ENCODE assay signal across 34 cellular contexts in the genomic region with DNA sequence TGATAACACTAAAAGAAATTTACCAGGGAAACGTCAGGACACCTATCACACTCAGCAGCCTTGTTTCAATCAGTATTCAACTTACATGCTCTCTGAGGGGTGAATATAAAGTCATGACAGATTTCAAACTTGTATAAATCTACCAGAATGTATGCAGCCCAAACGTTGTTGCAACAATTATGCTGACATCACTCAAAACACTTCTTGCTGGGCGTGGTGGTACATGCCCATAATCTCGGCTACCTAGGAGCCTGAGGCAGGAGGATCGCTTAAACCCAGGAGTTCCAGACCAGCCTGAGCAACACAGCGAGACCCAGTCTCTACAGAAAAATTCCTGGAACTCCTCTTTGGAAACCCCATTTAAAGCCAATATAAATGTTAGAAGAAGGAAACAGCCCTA.
"Had no signal": no experiment of that assay in that cellular context is flagged by ENCODE, and none has a peak within 500 bp of the region (broad histone marks: within the 10 kb centered on the region; RNA-seq: fewer than 3 reads in every experiment).

No MANE protein-coding gene starts in this region.

- H3K4me2 ChIP-seq: SK-N-SH had no signal

- H3K4me3 Mint-ChIP-seq: activated CD4-positive, alpha-beta T cell treated with anti-CD3 and anti-CD28 coated beads for 36 hours; activated CD4-positive, alpha-beta T cell treated with anti-CD3 and anti-CD28 coated beads, Interleukin-2, amount 10 ng/mL, durations not matched to agents 7 days and 5 days; activated CD8-positive, alpha-beta T cell treated with anti-CD3 and anti-CD28 coated beads, Interleukin-2, amount 10 ng/mL, durations not matched to agents 7 days and 5 days; activated naive CD4-positive, alpha-beta T cell treated with anti-CD3 and anti-CD28 coated beads, Interleukin-2, amount 50 U/mL, for 24 hours; activated naive CD8-positive, alpha-beta T cell treated with anti-CD3 and anti-CD28 coated beads, Interleukin-2, amount 10 ng/mL, durations not matched to agents 7 days and 5 days; activated T-cell treated with anti-CD3 and anti-CD28 coated beads, Interleukin-2, amount 50 U/mL, for 24 hours; T-helper 1 cell treated with Interleukin-12 subunit alpha and Interleukin-12 subunit beta and Interleukin-4 antibody, amounts not matched to agents 30 μg/mL and 1 μg/mL, for 36 hours; T-helper 2 cell treated with Interferon-gamma antibody and Interleukin-4, amounts not matched to agents 5 μg/mL and 100 μg/mL, for 36 hours had no signal

- H3K36me3 Mint-ChIP-seq: activated naive CD4-positive, alpha-beta T cell treated with anti-CD3 and anti-CD28 coated beads, Interleukin-2, amount 50 U/mL, for 24 hours; activated naive CD8-positive, alpha-beta T cell treated with anti-CD3 and anti-CD28 coated beads, Interleukin-2, amount 10 ng/mL, durations not matched to agents 7 days and 5 days had no signal

- ATAC-seq: activated CD4-positive, alpha-beta T cell treated with anti-CD3 and anti-CD28 coated beads for 36 hours; activated CD8-positive, alpha-beta T cell treated with anti-CD3 and anti-CD28 coated beads, Interleukin-2, amount 10 ng/mL, durations not matched to agents 7 days and 5 days; body of pancreas; PC-3 had no signal

- H3K27ac ChIP-seq: ascending aorta, body of pancreas, breast epithelium, Peyer's patch, SJSA1 had no signal

- FAIRE-seq: TTC549 had no signal

- H3K9me3 Mint-ChIP-seq: activated CD4-positive, alpha-beta T cell treated with anti-CD3 and anti-CD28 coated beads, Interleukin-2, amount 10 ng/mL, durations not matched to agents 7 days and 5 days; activated naive CD4-positive, alpha-beta T cell treated with anti-CD3 and anti-CD28 coated beads, Interleukin-2, amount 50 U/mL, for 24 hours; activated naive CD8-positive, alpha-beta T cell treated with anti-CD3 and anti-CD28 coated beads, Interleukin-2, amount 10 ng/mL, durations not matched to agents 7 days and 5 days; activated T-cell treated with anti-CD3 and anti-CD28 coated beads, Interleukin-2, amount 50 U/mL, for 24 hours; activated T-helper 2 cell treated with anti-CD3 and anti-CD28 coated beads, Interferon-gamma antibody, Interleukin-2, Interleukin-4, amounts not matched to agents 10 μg/mL and 5 μg/mL and 100 μg/mL, durations not matched to agents 14 hours and 24 hours and 36 hours; T-helper 1 cell treated with Interleukin-12 subunit alpha and Interleukin-12 subunit beta and Interleukin-4 antibody, amounts not matched to agents 30 μg/mL and 1 μg/mL, for 36 hours; T-helper 2 cell treated with Interferon-gamma antibody and Interleukin-4, amounts not matched to agents 5 μg/mL and 100 μg/mL, for 36 hours had no signal

- H3K4me1 ChIP-seq: ascending aorta, breast epithelium, Peyer's patch, SJSA1 had no signal

- H3K27me3 Mint-ChIP-seq: activated CD4-positive, alpha-beta T cell treated with anti-CD3 and anti-CD28 coated beads for 36 hours; activated CD4-positive, alpha-beta T cell treated with anti-CD3 and anti-CD28 coated beads, Interleukin-2, amount 10 ng/mL, durations not matched to agents 7 days and 5 days; activated naive CD4-positive, alpha-beta T cell treated with anti-CD3 and anti-CD28 coated beads, Interleukin-2, amount 50 U/mL, for 24 hours had no signal

- H3K27ac Mint-ChIP-seq: activated CD4-positive, alpha-beta T cell treated with anti-CD3 and anti-CD28 coated beads for 36 hours; activated CD4-positive, alpha-beta T cell treated with anti-CD3 and anti-CD28 coated beads, Interleukin-2, amount 10 ng/mL, durations not matched to agents 7 days and 5 days; activated CD8-positive, alpha-beta T cell treated with anti-CD3 and anti-CD28 coated beads, Interleukin-2, amount 10 ng/mL, durations not matched to agents 7 days and 5 days; activated naive CD4-positive, alpha-beta T cell treated with anti-CD3 and anti-CD28 coated beads, Interleukin-2, amount 50 U/mL, for 24 hours; activated naive CD8-positive, alpha-beta T cell treated with anti-CD3 and anti-CD28 coated beads, Interleukin-2, amount 10 ng/mL, durations not matched to agents 7 days and 5 days; activated T-cell treated with anti-CD3 and anti-CD28 coated beads, Interleukin-2, amount 50 U/mL, for 24 hours; activated T-helper 2 cell treated with anti-CD3 and anti-CD28 coated beads, Interferon-gamma antibody, Interleukin-2, Interleukin-4, amounts not matched to agents 10 μg/mL and 5 μg/mL and 100 μg/mL, durations not matched to agents 14 hours and 24 hours and 36 hours; T-helper 1 cell treated with Interleukin-12 subunit alpha and Interleukin-12 subunit beta and Interleukin-4 antibody, amounts not matched to agents 30 μg/mL and 1 μg/mL, for 36 hours; T-helper 2 cell treated with Interferon-gamma antibody and Interleukin-4, amounts not matched to agents 5 μg/mL and 100 μg/mL, for 36 hours had no signal

- H3K36me3 ChIP-seq: ascending aorta, breast epithelium, Peyer's patch, SJSA1 had no signal

- H3K4me3 ChIP-seq: ascending aorta, body of pancreas, breast epithelium, Peyer's patch, SJSA1 had no signal

- H3K9me3 ChIP-seq: ascending aorta, body of pancreas, breast epithelium, Peyer's patch, SJSA1, SK-N-SH had no signal

- DNase-seq: activated CD4-positive, alpha-beta T cell treated with anti-CD3 and anti-CD28 coated beads for 36 hours; activated CD4-positive, alpha-beta T cell treated with anti-CD3 and anti-CD28 coated beads, Interleukin-2, amount 10 ng/mL, durations not matched to agents 7 days and 5 days; activated CD4-positive, alpha-beta T cell treated with anti-CD3 and anti-CD28 coated beads, Interleukin-2, amount 50 U/mL, for 48 hours; activated gamma-delta T cell; activated naive CD4-positive, alpha-beta T cell treated with Interleukin-2 at 50 U/mL for 16 hours; activated naive CD8-positive, alpha-beta T cell treated with anti-CD3 and anti-CD28 coated beads, Interleukin-2, amount 10 ng/mL, durations not matched to agents 7 days and 5 days; activated T-cell treated with anti-CD3 and anti-CD28 coated beads, Interleukin-2, amount 50 U/mL, for 24 hours; amygdala; body of pancreas; caudate nucleus; cerebellar nuclear complex; Kasumi-1; MM.1S; MV-4-11; NCI-H1092; NCI-H1436 treated with DMSO at 0.1 percent for 48 hours; NCI-H1694 treated with DMSO at 0.1 percent for 48 hours; NCI-H2029; NCI-H345; NCI-H774; PC-3; Peyer's patch; RPMI8226; SHP77 treated with DMSO at 0.1 percent for 48 hours; SK-N-SH had no signal

- H3K27me3 ChIP-seq: ascending aorta, body of pancreas, Peyer's patch, SJSA1 had no signal

- H3K9ac ChIP-seq: SK-N-SH had no signal
